ENCODE assay signal across 25 cellular contexts in the genomic region with DNA sequence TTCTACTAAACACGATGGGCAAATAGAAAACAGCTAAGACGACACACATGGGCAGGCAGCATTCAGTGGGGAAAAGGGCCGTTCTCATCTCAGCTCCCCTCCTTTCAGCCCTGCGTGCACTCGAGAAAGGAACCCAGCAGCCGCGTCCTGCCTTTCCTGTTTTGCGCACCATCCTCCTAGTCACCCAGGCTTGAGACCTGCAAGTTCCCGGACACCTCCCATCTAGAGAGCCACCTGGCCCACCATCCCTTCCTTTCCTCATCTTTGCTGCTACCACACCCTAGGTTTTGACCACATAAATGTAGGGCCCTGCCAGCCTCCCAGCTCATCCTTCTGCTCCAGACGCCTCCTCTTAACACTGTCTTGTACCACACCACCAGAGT.
"Had no signal": no experiment of that assay in that cellular context is flagged by ENCODE, and none has a peak within 500 bp of the region (broad histone marks: within the 10 kb centered on the region; RNA-seq: fewer than 3 reads in every experiment).

No MANE protein-coding gene starts in this region.

- H3K27ac Mint-ChIP-seq: nephron had no signal

- H3K4me1 Mint-ChIP-seq: nephron had no signal

- DNase-seq: cortex of kidney; effector memory CD4-positive, alpha-beta T cell; esophagus squamous epithelium; foreskin fibroblast; glutamatergic neuron; left cardiac atrium; left ventricle myocardium inferior; lower lobe of right lung; mesenchymal stem cell; midbrain; ovary; sigmoid colon; stimulated activated CD4-positive, alpha-beta T cell treated with anti-CD3 and anti-CD28 coated beads, Interleukin-2, amount 100 ng/mL, for 24 hours; stimulated activated CD4-positive, alpha-beta T cell treated with anti-CD3 and anti-CD28 coated beads, Interleukin-4, amount 100 ng/mL, for 4 hours; stimulated activated naive CD4-positive, alpha-beta T cell; stomach; substantia nigra; transverse colon; uterus had no signal

- H3K4me3 Mint-ChIP-seq: nephron had no signal

- ATAC-seq: gastroesophageal sphincter had no signal

- H3K4me1 ChIP-seq: esophagus squamous epithelium, gastroesophageal sphincter, left ventricle myocardium inferior, lower lobe of right lung, right atrium auricular region, sigmoid colon, transverse colon, uterus had no signal

- H3K27me3 ChIP-seq: esophagus squamous epithelium, gastroesophageal sphincter, neutrophil, ovary, right atrium auricular region, sigmoid colon, stomach, transverse colon, uterus had no signal

- H3K4me3 ChIP-seq: esophagus squamous epithelium, gastroesophageal sphincter, left ventricle myocardium inferior, lower lobe of right lung, ovary, right atrium auricular region, sigmoid colon, skin epidermis, stomach, thoracic aorta, transverse colon, uterus had no signal

- H3K27ac ChIP-seq: esophagus squamous epithelium, gastroesophageal sphincter, left ventricle myocardium inferior, lower lobe of right lung, neutrophil, ovary, right atrium auricular region, sigmoid colon, skin epidermis, stomach, thoracic aorta, transverse colon, uterus had no signal
